In genomic region chr6:21556968-21557721, GRCh38 we compare ENCODE assay signal across 17 cellular contexts. TPM values are rescaled to one million over a fixed set of nuclear protein-coding genes. Genes with fewer than 3 reads are reported as not detected.
A peak's percentile ranks its signal among the peaks of the same experiment; 100 is the strongest.
DNase-seq lines count a peak whose midpoint lies in the region; ATAC-seq lines count a peak whose summit lies in the region.
"Had no signal": no experiment of that assay in that cellular context is flagged by ENCODE, and none has a peak within 500 bp of the region (broad histone marks: within the 10 kb centered on the region; RNA-seq: fewer than 3 reads in every experiment).

No MANE protein-coding gene starts in this region.

- peak overlapping the region; percentile 25 for H3K27ac ChIP-seq in epithelial cell of prostate
- H3K27ac ChIP-seq: sigmoid colon, thoracic aorta had no signal

- no peak for ATAC-seq in HG03442 (IDR thresholded peaks at IDR 0.05; ENCODE audit: unreplicated experiment)
- no peak for ATAC-seq in GM19324 (IDR thresholded peaks at IDR 0.05; ENCODE audit: low FRiP score, unreplicated experiment)
- ATAC-seq: HCT116, T-helper 17 cell had no signal

- peak; percentile 27 for DNase-seq in M059J (ENCODE audit: low read depth)
- peak; percentile 52 for DNase-seq in NCI-H774 (lab: John Stamatoyannopoulos, UW)
- peak; percentile 66 for DNase-seq in epithelial cell of prostate (ENCODE audit: low read depth, low spot score)
- peak; percentile 1 for DNase-seq in pulmonary artery endothelial cell (ENCODE audit: low read depth, low spot score)
- DNase-seq in NCI-H2196 (lab: John Stamatoyannopoulos, UW; ENCODE audit: unreplicated experiment): no peak
- DNase-seq in hepatic stellate cell (ENCODE audit: low spot score): no peak
- DNase-seq: activated effector memory CD4-positive, alpha-beta T cell treated with Interleukin-2 at 50 U/mL for 16 hours; mesendoderm; NCI-H2171 treated with DMSO at 0.1 percent for 48 hours; SHP77 treated with DMSO at 0.1 percent for 48 hours; sigmoid colon; stimulated activated CD4-positive, alpha-beta T cell treated with anti-CD3 and anti-CD28 coated beads, Interleukin-2, amount 100 ng/mL, for 48 hours; T-helper 17 cell had no signal

RNA-seq across cellular contexts. Expression of gene SOX4, which starts 36.4 kb away (rescaled TPM):
- 19.3 and 26.3 TPM in 2 replicates for total RNA-seq in M059J (2014; rRNA removed; shearing (Covaris generic))
- 57.8 and 61.7 TPM in 2 replicates for total RNA-seq in pulmonary artery endothelial cell

Comparison
In these comparisons a context has a peak if more than half of its experiments do, and no peak if none do; other contexts are left out.
1. DNase-seq: peak in M059J (single experiment), NCI-H774 (single experiment), epithelial cell of prostate (single experiment) and pulmonary artery endothelial cell (single experiment); none in NCI-H2196 (single experiment) and hepatic stellate cell (single experiment).